In genomic region chr6:20605061-20605460, GRCh38 we compare ENCODE assay signal across 22 cellular contexts.
"Had no signal": no experiment of that assay in that cellular context is flagged by ENCODE, and none has a peak within 500 bp of the region (broad histone marks: within the 10 kb centered on the region; RNA-seq: fewer than 3 reads in every experiment).

No MANE protein-coding gene starts in this region.

- H3K4me3 ChIP-seq: ascending aorta, body of pancreas, cardiac muscle cell had no signal

- H3K27ac ChIP-seq: ascending aorta, body of pancreas, cardiac muscle cell had no signal

- H3K4me1 ChIP-seq: ascending aorta had no signal

- DNase-seq: activated CD4-positive, alpha-beta T cell treated with anti-CD3 and anti-CD28 coated beads for 48 hours; activated CD4-positive, alpha-beta T cell treated with anti-CD3 and anti-CD28 coated beads, Interleukin-2, amount 50 U/mL, for 4 hours; activated CD4-positive, CD25-positive, alpha-beta regulatory T cell treated with anti-CD3 and anti-CD28 coated beads, Interleukin-2, amount 50 U/mL, for 72 hours; activated CD8-positive, alpha-beta T cell treated with anti-CD3 and anti-CD28 coated beads, Interleukin-2, amount 10 ng/mL, durations not matched to agents 7 days and 5 days; activated effector memory CD4-positive, alpha-beta T cell treated with Interleukin-2 at 50 U/mL for 16 hours; activated naive CD4-positive, alpha-beta T cell; activated naive CD8-positive, alpha-beta T cell treated with anti-CD3 and anti-CD28 coated beads, Interleukin-2, amount 50 U/mL, for 24 hours; activated T-cell treated with anti-CD3 and anti-CD28 coated beads, Interleukin-2, amount 50 U/mL, for 24 hours; amniotic stem cell; body of pancreas; cerebellar nuclear complex; KG1; NCI-H1092; NCI-H1417; NCI-H2029 treated with DMSO at 0.1 percent for 48 hours; SIG-M5; T-helper 17 cell; T-helper 9 cell had no signal

- H3K36me3 ChIP-seq: ascending aorta, cardiac muscle cell had no signal

- H3K9me3 ChIP-seq: ascending aorta, body of pancreas had no signal

- H3K27me3 ChIP-seq: ascending aorta, body of pancreas, cardiac muscle cell had no signal

- ATAC-seq: activated CD8-positive, alpha-beta T cell treated with anti-CD3 and anti-CD28 coated beads, Interleukin-2, amount 10 ng/mL, durations not matched to agents 7 days and 5 days; activated naive CD4-positive, alpha-beta T cell treated with anti-CD3 and anti-CD28 coated beads, Interleukin-2, amount 50 U/mL, for 72 hours; activated naive CD8-positive, alpha-beta T cell treated with anti-CD3 and anti-CD28 coated beads, Interleukin-2, amount 50 U/mL, for 24 hours; body of pancreas; T-helper 17 cell; WTC11 had no signal
